ENCODE assay signal across 10 cellular contexts in genomic region chr6:1625352-1625773, GRCh38. TPM values are rescaled to one million over a fixed set of nuclear protein-coding genes. Genes with fewer than 3 reads are reported as not detected.
DNase-seq lines count a peak whose midpoint lies in the region; ATAC-seq, FAIRE-seq and TF ChIP-seq lines count a peak whose summit lies in the region.
"Had no signal": no experiment of that assay in that cellular context is flagged by ENCODE, and none has a peak within 500 bp of the region (broad histone marks: within the 10 kb centered on the region; RNA-seq: fewer than 3 reads in every experiment).

No MANE protein-coding gene starts in this region.

- no peaks in the 10 kb centered on the region for H3K36me3 Mint-ChIP-seq in activated CD8-positive, alpha-beta T cell treated with anti-CD3 and anti-CD28 coated beads, Interleukin-2, amount 10 ng/mL, durations not matched to agents 7 days and 5 days (ENCODE audit: low read depth)

- peaks cover 96% of the 10 kb centered on the region for H3K27me3 ChIP-seq in gastroesophageal sphincter
- H3K27me3 ChIP-seq in prostate gland (replicated peaks; ENCODE audit: insufficient read depth) = no peaks in the 10 kb centered on the region

- H3K27ac ChIP-seq in gastroesophageal sphincter = peak overlapping the region in 3 of 4 donors; percentile 45 to 76 (median 54)
- peak overlapping the region; percentile 62 to 75 for H3K27ac ChIP-seq in prostate gland

- H3K4me1 ChIP-seq in gastroesophageal sphincter (peaks cover 0 to 30% (median 0%) of the 10 kb centered on the region in 3 donors), prostate gland (replicated peaks) (no peaks in the 10 kb centered on the region)

- POLR2A ChIA-PET in activated CD8-positive, alpha-beta T cell treated with anti-CD3 and anti-CD28 coated beads, Interleukin-2, amount 10 ng/mL, durations not matched to agents 7 days and 5 days (lab: Charles Lee) = no interaction called here

- 0 to 16% methylated on average over 1 to 2 of the region's 11 CpGs for WGBS in gastroesophageal sphincter (ENCODE audit: low coverage in 1 of 2), 2 donors
- 13% methylated on average over 11 of the region's 11 CpGs for WGBS in prostate gland

- H3K9me3 ChIP-seq in gastroesophageal sphincter = no peaks in the 10 kb centered on the region
- no peaks in the 10 kb centered on the region for H3K9me3 ChIP-seq in prostate gland

- ATAC-seq in activated CD8-positive, alpha-beta T cell treated with anti-CD3 and anti-CD28 coated beads, Interleukin-2, amount 10 ng/mL, durations not matched to agents 7 days and 5 days = no peak
- ATAC-seq in gastroesophageal sphincter = no peak
- no peak for ATAC-seq in esophagus mucosa

- H3K36me3 ChIP-seq in gastroesophageal sphincter (no peaks in the 10 kb centered on the region), prostate gland (no peaks in the 10 kb centered on the region)

- TF ChIP-seq EP300 in gastroesophageal sphincter (IDR thresholded peaks at IDR 0.05) = no peak

- no peak for TF ChIP-seq POLR2A in gastroesophageal sphincter (IDR thresholded peaks at IDR 0.05)
- TF ChIP-seq POLR2A in prostate gland (IDR thresholded peaks at IDR 0.05) = no peak

- peak overlapping the region; percentile 68 for H3K4me3 Mint-ChIP-seq in activated CD8-positive, alpha-beta T cell treated with anti-CD3 and anti-CD28 coated beads, Interleukin-2, amount 10 ng/mL, durations not matched to agents 7 days and 5 days

- H3K4me1 Mint-ChIP-seq in activated CD8-positive, alpha-beta T cell treated with anti-CD3 and anti-CD28 coated beads, Interleukin-2, amount 10 ng/mL, durations not matched to agents 7 days and 5 days (ENCODE audit: low read depth) = peaks cover 6% of the 10 kb centered on the region

- peak; percentile 23 for DNase-seq in EH (ENCODE audit: low read depth)
- no peak for DNase-seq in activated CD8-positive, alpha-beta T cell treated with anti-CD3 and anti-CD28 coated beads, Interleukin-2, amount 10 ng/mL, durations not matched to agents 7 days and 5 days
- DNase-seq in prostate gland (ENCODE audit: low spot score) = no peak
- no peak for DNase-seq in NCI-H2227 treated with DMSO at 0.1 percent for 48 hours (lab: John Stamatoyannopoulos, UW)
- DNase-seq in iPS-NIHi7 (ENCODE audit: extremely low spot score) = no peak
- no peak for DNase-seq in HTR-8/SVneo (ENCODE audit: insufficient read length, low spot score)

- peak overlapping the region; percentile 37 to 62 for H3K4me3 ChIP-seq in gastroesophageal sphincter
- H3K4me3 ChIP-seq in prostate gland = peak overlapping the region; percentile 32 to 44

- CTCF ChIA-PET in activated CD8-positive, alpha-beta T cell treated with anti-CD3 and anti-CD28 coated beads, Interleukin-2, amount 10 ng/mL, durations not matched to agents 7 days and 5 days (lab: Charles Lee) = interaction anchor here (1.4 to 1.9 kb wide), 2 partner anchors 8 to 101 kb away, joined by 3 to 6 read pairs; no protein-coding TSS in a partner anchor

- no peaks in the 10 kb centered on the region for H3K9me3 Mint-ChIP-seq in activated CD8-positive, alpha-beta T cell treated with anti-CD3 and anti-CD28 coated beads, Interleukin-2, amount 10 ng/mL, durations not matched to agents 7 days and 5 days (ENCODE audit: insufficient read depth)

- no peak for FAIRE-seq in HTR-8/SVneo (lab: Jason Lieb, UNC)
- FAIRE-seq: islet of Langerhans had no signal

- intact Hi-C loops in prostate gland (cut with DNase I) = no loop called here

- no peak overlapping the region for H3K27ac Mint-ChIP-seq in activated CD8-positive, alpha-beta T cell treated with anti-CD3 and anti-CD28 coated beads, Interleukin-2, amount 10 ng/mL, durations not matched to agents 7 days and 5 days

- H3K27me3 Mint-ChIP-seq in activated CD8-positive, alpha-beta T cell treated with anti-CD3 and anti-CD28 coated beads, Interleukin-2, amount 10 ng/mL, durations not matched to agents 7 days and 5 days (ENCODE audit: low read depth) = peaks cover 54% of the 10 kb centered on the region

- no peak for TF ChIP-seq CTCF in gastroesophageal sphincter (IDR thresholded peaks at IDR 0.05)
- TF ChIP-seq CTCF in prostate gland (IDR thresholded peaks at IDR 0.05) = no peak

RNA-seq across cellular contexts. Expression of gene FOXC1, which starts 15.6 kb away (rescaled TPM):
- not detected for total RNA-seq in activated CD8-positive, alpha-beta T cell treated with anti-CD3 and anti-CD28 coated beads, Interleukin-2, amount 10 ng/mL, durations not matched to agents 7 days and 5 days
- total RNA-seq in gastroesophageal sphincter (10 to 100 TPM in 2 of 4 donors, 1 to 10 TPM in 2; 3.1 to 16.9 (median 7.2) TPM), prostate gland (10 to 100 TPM in 1 of 2 donors, 1 to 10 TPM in 1; 9.2 to 11.2 TPM), esophagus mucosa (6.5 TPM)
- total RNA-seq: T-helper 2 cell treated with Interferon-gamma antibody and Interleukin-4, amounts not matched to agents 100 ng/mL and 5 ng/mL, for 36 hours had no signal
